In genomic region chr5:150227606-150228273, GRCh38 we compare ENCODE assay signal across 20 cellular contexts. TPM values are rescaled to one million over a fixed set of nuclear protein-coding genes. Genes with fewer than 3 reads are reported as not detected.
DNase-seq lines count a peak whose midpoint lies in the region; ATAC-seq, FAIRE-seq and TF ChIP-seq lines count a peak whose summit lies in the region.
"Had no signal": no experiment of that assay in that cellular context is flagged by ENCODE, and none has a peak within 500 bp of the region (broad histone marks: within the 10 kb centered on the region; RNA-seq: fewer than 3 reads in every experiment).

No MANE protein-coding gene starts in this region.

- no peaks in the 10 kb centered on the region for H3K27me3 ChIP-seq in RWPE2 (ENCODE audit: insufficient read depth, poor library complexity, severe bottlenecking)

- POLR2A ChIA-PET in A549 (lab: Yijun Ruan, JAX) = no interaction called here

- no peaks in the 10 kb centered on the region for H3K36me3 ChIP-seq in RWPE2 (ENCODE audit: low read depth)

- TF ChIP-seq RAD21 in A549 (conservative IDR thresholded peaks at IDR 0.05 in 1 of 2, IDR thresholded peaks at IDR 0.05 in 1 of 2) = no peak

- H3K4me3 ChIP-seq in A549 (no peak overlapping the region), RWPE2 (ENCODE audit: severe bottlenecking) (no peak overlapping the region), fibroblast of mammary gland (ENCODE audit: control insufficient read depth, low read depth, low read length) (no peak overlapping the region)

- H3K4me2 ChIP-seq in A549 = peak overlapping the region; percentile 14; the same call in 1 of the 3 replicates

- no peak for TF ChIP-seq POLR2A in A549 (IDR thresholded peaks at IDR 0.05; ENCODE audit: low read length)

- TF ChIP-seq EP300 in A549 (IDR thresholded peaks at IDR 0.05) = no peak

- 68% methylated on average over 10 of the region's 11 CpGs for WGBS in A549 (ENCODE audit: missing lambda C conversion rate)

- FAIRE-seq in A549 (lab: Jason Lieb, UNC) = no peak
- FAIRE-seq: islet of Langerhans, TTC549 had no signal

- CTCF ChIA-PET in A549 (lab: Yijun Ruan, JAX) = interaction anchor here (0.8 to 11.7 kb wide), 4 partner anchors 10 to 123 kb away, joined by 3 to 105 read pairs (median 13); partner anchors contain the start of gene ARSI

- peak in 1 of 2 experiments; percentile 7 for DNase-seq in A549 (ENCODE audit: low read depth in 1 of 2, low spot score in 1 of 2)
- peak; percentile 22 for DNase-seq in H4 (ENCODE audit: low spot score)
- peak; percentile 54 for DNase-seq in RWPE2 (ENCODE audit: low spot score)
- peak; percentile 47 for DNase-seq in fibroblast of mammary gland (ENCODE audit: low read depth)
- DNase-seq in activated CD4-positive, alpha-beta T cell treated with anti-CD3 and anti-CD28 coated beads for 48 hours = no peak
- no peak for DNase-seq in substantia nigra (lab: John Stamatoyannopoulos, UW)
- no peak for DNase-seq in kidney glomerular epithelial cell (lab: John Stamatoyannopoulos, UW)
- DNase-seq in stimulated activated CD4-positive, alpha-beta T cell treated with anti-CD3 and anti-CD28 coated beads, Interleukin-2, amount 100 ng/mL, for 48 hours = no peak
- DNase-seq: activated CD4-positive, alpha-beta T cell treated with anti-CD3 and anti-CD28 coated beads, Interleukin-2, amount 50 U/mL, for 1 hour; activated naive CD4-positive, alpha-beta T cell treated with anti-CD3 and anti-CD28 coated beads for 36 hours; activated T-cell treated with anti-CD3 and anti-CD28 coated beads for 4 hours; COR-L47; cortex of kidney; erythroblast; NCI-H1092; NCI-H526 had no signal

- TF ChIP-seq CTCF in A549 (IDR thresholded peaks at IDR 0.05) (no peak), RWPE2 (IDR thresholded peaks at IDR 0.05; ENCODE audit: poor library complexity, severe bottlenecking) (no peak), fibroblast of mammary gland (conservative IDR thresholded peaks at IDR 0.05; ENCODE audit: control insufficient read depth, insufficient read depth, low read depth, low read length) (no peak)

- ATAC-seq in A549 (peak; percentile 23 to 37; a peak in 4 of 6 replicates), RWPE2 (ENCODE audit: low read depth) (peak; percentile 33)

- H3K9me3 ChIP-seq in A549 = no peaks in the 10 kb centered on the region
- no peaks in the 10 kb centered on the region for H3K9me3 ChIP-seq in RWPE2 (ENCODE audit: severe bottlenecking)

- peak overlapping the region in 1 of 2 experiments; percentile 30; a peak in 1 of 6 replicates for H3K27ac ChIP-seq in A549
- H3K27ac ChIP-seq in RWPE2 (ENCODE audit: poor library complexity, severe bottlenecking) = no peak overlapping the region
- H3K27ac ChIP-seq in substantia nigra (ENCODE audit: low read depth, low read length, poor library complexity, severe bottlenecking) = no peak overlapping the region

- H3K4me1 ChIP-seq in A549 = peaks cover 7% of the 10 kb centered on the region; the same call in 1 of the 3 replicates
- H3K4me1 ChIP-seq in RWPE2 (ENCODE audit: insufficient read depth, poor library complexity, severe bottlenecking) = no peaks in the 10 kb centered on the region

TF ChIP-seq in A549, 52 proteins besides CTCF, POLR2A, EP300 and RAD21:
- peak; percentile 17 to 62; a peak in 3 of 4 replicates for TF ChIP-seq CEBPB (IDR thresholded peaks at IDR 0.05)
- no peak for TF ChIP-seq HOXB13 (CRISPR knock-in tag; IDR thresholded peaks at IDR 0.05; ENCODE audit: low read depth)

RNA-seq across cellular contexts. Expression of gene SLC6A7, which starts 37.9 kb away (rescaled TPM):
- not detected in 2 replicates for polyA plus RNA-seq in A549 (2011; rRNA removed)
- polyA plus RNA-seq in A549 (2012; cell fraction: cytosol; rRNA removed) = not detected in 2 replicates
- not detected in 2 replicates for polyA plus RNA-seq in A549 (2012; cell fraction: nucleus; rRNA removed)
- polyA plus RNA-seq in A549 (2017; fragmentation: RNase III; extraction: RNeasy Plus Mini Kit Qiagen cat#74134 plus additional on column Dnase treatment) = not detected in 3 replicates
- 0.04 TPM in 1 of 2 replicates, not detected in the other for polyA minus RNA-seq in A549 (2011; rRNA and poly(A)+ RNA removed)
- not detected in 2 replicates for total RNA-seq in H4 (2014; rRNA removed; shearing (Covaris generic))
- total RNA-seq: activated naive CD4-positive, alpha-beta T cell treated with anti-CD3 and anti-CD28 coated beads for 36 hours; mesenteric fat pad had no signal
- polyA plus RNA-seq: IgD-negative memory B cell had no signal

Comparison
In these comparisons a context has a peak if more than half of its experiments do, and no peak if none do; other contexts are left out.
1. DNase-seq: peak in H4 (single experiment), RWPE2 (single experiment) and fibroblast of mammary gland (single experiment); none in activated CD4-positive, alpha-beta T cell treated with anti-CD3 and anti-CD28 coated beads for 48 hours (single experiment), substantia nigra (0 of 49), kidney glomerular epithelial cell (single experiment) and stimulated activated CD4-positive, alpha-beta T cell treated with anti-CD3 and anti-CD28 coated beads, Interleukin-2, amount 100 ng/mL, for 48 hours (0 of 2).